Comparison of ENCODE assay signal across 28 cellular contexts in genomic region chr14:59228416-59228815, GRCh38. TPM values are rescaled to one million over a fixed set of nuclear protein-coding genes. Genes with fewer than 3 reads are reported as not detected.
A peak's percentile ranks its signal among the peaks of the same experiment; 100 is the strongest.
DNase-seq lines count a peak whose midpoint lies in the region; ATAC-seq and TF ChIP-seq lines count a peak whose summit lies in the region.
"Had no signal": no experiment of that assay in that cellular context is flagged by ENCODE, and none has a peak within 500 bp of the region (broad histone marks: within the 10 kb centered on the region; RNA-seq: fewer than 3 reads in every experiment).

No MANE protein-coding gene starts in this region.

- H3K27ac ChIP-seq in A673 (ENCODE audit: low read depth, low read length, poor library complexity, severe bottlenecking), result no peak overlapping the region
- H3K27ac ChIP-seq: suprapubic skin, VCaP had no signal

- no peak for TF ChIP-seq CTCF in BJ (IDR thresholded peaks at IDR 0.05; ENCODE audit: insufficient read depth, low read depth, low read length)
- TF ChIP-seq CTCF in choroid plexus epithelial cell (conservative IDR thresholded peaks at IDR 0.05; ENCODE audit: low read depth, low read length), result no peak
- TF ChIP-seq CTCF in A673 (conservative IDR thresholded peaks at IDR 0.05; ENCODE audit: low read depth, low read length), result no peak

- peaks cover 5% of the 10 kb centered on the region for H3K36me3 Mint-ChIP-seq in activated T-cell treated with anti-CD3 and anti-CD28 coated beads, Interleukin-2, amount 50 U/mL, for 4 hours (ENCODE audit: insufficient read depth)
- peaks cover 6% of the 10 kb centered on the region for H3K36me3 Mint-ChIP-seq in activated CD8-positive, alpha-beta T cell treated with anti-CD3 and anti-CD28 coated beads, Interleukin-2, amount 10 ng/mL, durations not matched to agents 7 days and 5 days (ENCODE audit: low read depth)

- peaks cover 24% of the 10 kb centered on the region for H3K4me1 Mint-ChIP-seq in activated T-cell treated with anti-CD3 and anti-CD28 coated beads, Interleukin-2, amount 50 U/mL, for 4 hours (ENCODE audit: low read depth)
- H3K4me1 Mint-ChIP-seq in activated CD8-positive, alpha-beta T cell treated with anti-CD3 and anti-CD28 coated beads, Interleukin-2, amount 10 ng/mL, durations not matched to agents 7 days and 5 days (ENCODE audit: low read depth), result peaks cover 14% of the 10 kb centered on the region
- H3K4me1 Mint-ChIP-seq: neural crest cell had no signal

- H3K9me3 ChIP-seq in A673 (ENCODE audit: low read depth, low read length, poor library complexity, severe bottlenecking), result no peaks in the 10 kb centered on the region
- H3K9me3 ChIP-seq: suprapubic skin had no signal

- DNase-seq in BJ (ENCODE audit: low read depth), result peak; percentile 51
- peak; percentile 18 for DNase-seq in LHCN-M2 (ENCODE audit: low read depth)
- DNase-seq in choroid plexus epithelial cell (ENCODE audit: low read depth), result peak; percentile 63
- DNase-seq in iris pigment epithelial cell (ENCODE audit: low read depth), result peak; percentile 35
- DNase-seq in posterior cingulate gyrus, result no peak
- DNase-seq in activated T-cell treated with anti-CD3 and anti-CD28 coated beads, Interleukin-2, amount 50 U/mL, for 4 hours, result no peak
- DNase-seq in activated CD8-positive, alpha-beta T cell treated with anti-CD3 and anti-CD28 coated beads, Interleukin-2, amount 10 ng/mL, durations not matched to agents 7 days and 5 days, result no peak
- DNase-seq in A673 (ENCODE audit: low spot score), result no peak
- DNase-seq: activated CD4-positive, alpha-beta T cell treated with anti-CD3 and anti-CD28 coated beads for 48 hours; activated naive CD4-positive, alpha-beta T cell; activated T-cell treated with anti-CD3 and anti-CD28 coated beads, Interleukin-2, amount 50 U/mL, for 72 hours; Kasumi-1; kidney glomerular epithelial cell; NCI-H1048; NCI-H1694 treated with DMSO at 0.1 percent for 48 hours; NCI-H524 treated with DMSO at 0.1 percent for 48 hours; PC-3; stimulated activated CD4-positive, alpha-beta T cell treated with anti-CD3 and anti-CD28 coated beads, Interleukin-4, amount 100 ng/mL, for 4 hours had no signal

- intact Hi-C loops in posterior cingulate gyrus (cut with DNase I), result no loop called here
- intact Hi-C loops in A673 (cut with micrococcal nuclease; ENCODE audit: unreplicated experiment), result no loop called here

- ATAC-seq in activated T-cell treated with anti-CD3 and anti-CD28 coated beads, Interleukin-2, amount 50 U/mL, for 4 hours, result no peak
- ATAC-seq in activated CD8-positive, alpha-beta T cell treated with anti-CD3 and anti-CD28 coated beads, Interleukin-2, amount 10 ng/mL, durations not matched to agents 7 days and 5 days, result no peak
- ATAC-seq: activated T-cell treated with anti-CD3 and anti-CD28 coated beads, Interleukin-2, amount 50 U/mL, for 72 hours; HepG2; PC-3; Right ventricle myocardium inferior; sciatic nerve; stimulated activated memory B cell treated with anti-CD40 and anti-IgM and Interleukin-4, amounts not matched to agents 10 μg/mL and 1 μg/mL and 100 μg/mL, for 72 hours had no signal

- H3K36me3 ChIP-seq in BJ (ENCODE audit: control insufficient read depth, insufficient read depth, low read length), result no peaks in the 10 kb centered on the region
- H3K36me3 ChIP-seq in A673 (ENCODE audit: insufficient read depth, low read length, poor library complexity, severe bottlenecking), result no peaks in the 10 kb centered on the region
- H3K36me3 ChIP-seq: suprapubic skin had no signal

- no peak overlapping the region for H3K4me3 Mint-ChIP-seq in activated T-cell treated with anti-CD3 and anti-CD28 coated beads, Interleukin-2, amount 50 U/mL, for 4 hours
- H3K4me3 Mint-ChIP-seq in activated CD8-positive, alpha-beta T cell treated with anti-CD3 and anti-CD28 coated beads, Interleukin-2, amount 10 ng/mL, durations not matched to agents 7 days and 5 days, result no peak overlapping the region
- H3K4me3 Mint-ChIP-seq: activated T-cell treated with anti-CD3 and anti-CD28 coated beads, Interleukin-2, amount 50 U/mL, for 72 hours; dendritic cell treated with granulocyte-macrophage colony-stimulating factor and Interleukin-4, amounts not matched to agents 40 ng/mL and 50 ng/mL, for 4 days; neural crest cell; stimulated activated memory B cell treated with anti-CD40 and anti-IgM and Interleukin-4, amounts not matched to agents 10 μg/mL and 1 μg/mL and 100 μg/mL, for 72 hours; T-helper 2 cell treated with Interferon-gamma antibody and Interleukin-4, amounts not matched to agents 5 μg/mL and 100 μg/mL, for 36 hours had no signal

- CTCF ChIA-PET in BJ (lab: Yijun Ruan, JAX) (interaction anchor here (0.5 kb wide), 1 partner anchor 27 kb away, joined by 6 read pairs; no protein-coding TSS in a partner anchor), A673 (lab: Charles Lee) (no interaction called here)
- CTCF ChIA-PET in activated CD8-positive, alpha-beta T cell treated with anti-CD3 and anti-CD28 coated beads, Interleukin-2, amount 10 ng/mL, durations not matched to agents 7 days and 5 days (lab: Charles Lee), result no interaction called here

- H3K27ac Mint-ChIP-seq in activated CD8-positive, alpha-beta T cell treated with anti-CD3 and anti-CD28 coated beads, Interleukin-2, amount 10 ng/mL, durations not matched to agents 7 days and 5 days, result no peak overlapping the region
- H3K27ac Mint-ChIP-seq: activated T-cell treated with anti-CD3 and anti-CD28 coated beads, Interleukin-2, amount 50 U/mL, for 72 hours; dendritic cell treated with granulocyte-macrophage colony-stimulating factor and Interleukin-4, amounts not matched to agents 40 ng/mL and 50 ng/mL, for 4 days; stimulated activated memory B cell treated with anti-CD40 and anti-IgM and Interleukin-4, amounts not matched to agents 10 μg/mL and 1 μg/mL and 100 μg/mL, for 72 hours; T-helper 2 cell treated with Interferon-gamma antibody and Interleukin-4, amounts not matched to agents 5 μg/mL and 100 μg/mL, for 36 hours had no signal

- H3K9me3 Mint-ChIP-seq in activated T-cell treated with anti-CD3 and anti-CD28 coated beads, Interleukin-2, amount 50 U/mL, for 4 hours, result no peaks in the 10 kb centered on the region
- H3K9me3 Mint-ChIP-seq in activated CD8-positive, alpha-beta T cell treated with anti-CD3 and anti-CD28 coated beads, Interleukin-2, amount 10 ng/mL, durations not matched to agents 7 days and 5 days (ENCODE audit: insufficient read depth), result no peaks in the 10 kb centered on the region
- H3K9me3 Mint-ChIP-seq: dendritic cell treated with granulocyte-macrophage colony-stimulating factor and Interleukin-4, amounts not matched to agents 40 ng/mL and 50 ng/mL, for 4 days; stimulated activated memory B cell treated with anti-CD40 and anti-IgM and Interleukin-4, amounts not matched to agents 10 μg/mL and 1 μg/mL and 100 μg/mL, for 72 hours; T-helper 2 cell treated with Interferon-gamma antibody and Interleukin-4, amounts not matched to agents 5 μg/mL and 100 μg/mL, for 36 hours had no signal

- POLR2A ChIA-PET in BJ (lab: Charles Lee), result no interaction called here
- POLR2A ChIA-PET in activated CD8-positive, alpha-beta T cell treated with anti-CD3 and anti-CD28 coated beads, Interleukin-2, amount 10 ng/mL, durations not matched to agents 7 days and 5 days (lab: Charles Lee), result no interaction called here
- POLR2A ChIA-PET in A673 (lab: Charles Lee; ENCODE audit: low non-redundant PET), result no interaction called here

- H3K27me3 Mint-ChIP-seq in activated T-cell treated with anti-CD3 and anti-CD28 coated beads, Interleukin-2, amount 50 U/mL, for 4 hours (ENCODE audit: low read depth), result no peaks in the 10 kb centered on the region
- H3K27me3 Mint-ChIP-seq in activated CD8-positive, alpha-beta T cell treated with anti-CD3 and anti-CD28 coated beads, Interleukin-2, amount 10 ng/mL, durations not matched to agents 7 days and 5 days (ENCODE audit: low read depth), result peaks cover 2% of the 10 kb centered on the region
- H3K27me3 Mint-ChIP-seq: dendritic cell treated with granulocyte-macrophage colony-stimulating factor and Interleukin-4, amounts not matched to agents 40 ng/mL and 50 ng/mL, for 4 days; stimulated activated memory B cell treated with anti-CD40 and anti-IgM and Interleukin-4, amounts not matched to agents 10 μg/mL and 1 μg/mL and 100 μg/mL, for 72 hours had no signal

- H3K4me1 ChIP-seq in A673 (ENCODE audit: insufficient read depth, low read length, poor library complexity, severe bottlenecking), result no peaks in the 10 kb centered on the region

- no peak overlapping the region for H3K4me3 ChIP-seq in BJ (ENCODE audit: low read depth, low read length)
- no peak overlapping the region for H3K4me3 ChIP-seq in choroid plexus epithelial cell (ENCODE audit: low read depth, low read length)
- H3K4me3 ChIP-seq in A673 (ENCODE audit: low read depth, low read length, poor library complexity, severe bottlenecking), result no peak overlapping the region
- H3K4me3 ChIP-seq: lung, suprapubic skin had no signal

- H3K27me3 ChIP-seq in BJ (ENCODE audit: control insufficient read depth, insufficient read depth, low read length), result no peaks in the 10 kb centered on the region
- H3K27me3 ChIP-seq in A673 (replicated peaks; ENCODE audit: insufficient read depth, low read depth, low read length, poor library complexity), result no peaks in the 10 kb centered on the region
- H3K27me3 ChIP-seq: suprapubic skin had no signal

- no TSS peak for BruUV-seq in A673 (replicated peaks; lab: Mats Ljungman, UMichigan)

RNA-seq across cellular contexts. Expression of gene DAAM1, which starts 39.9 kb away (rescaled TPM):
- 4.7 and 9.8 TPM in 2 replicates for polyA plus RNA-seq in BJ (2011; rRNA removed)
- 9.8 and 10.2 TPM in 2 replicates for polyA minus RNA-seq in BJ (2011; rRNA and poly(A)+ RNA removed)
- 5.6 and 6.5 TPM in 2 replicates for total RNA-seq in LHCN-M2 (2014; rRNA removed)
- 3.3 TPM for polyA plus RNA-seq in LHCN-M2 (2012)
- 1 to 10 TPM; 4.5 to 6.0 (median 5.2) TPM for total RNA-seq in activated T-cell treated with anti-CD3 and anti-CD28 coated beads, Interleukin-2, amount 50 U/mL, for 4 hours
- total RNA-seq in activated CD8-positive, alpha-beta T cell treated with anti-CD3 and anti-CD28 coated beads, Interleukin-2, amount 10 ng/mL, durations not matched to agents 7 days and 5 days, result 10 to 100 TPM; 20.4 to 24.9 TPM
- 10.8 and 11.5 TPM in 2 replicates for total RNA-seq in A673 (2021)

Comparison
In these comparisons a context has a peak if more than half of its experiments do, and no peak if none do; other contexts are left out.
1. DNase-seq: peak in BJ (single experiment), LHCN-M2 (single experiment), choroid plexus epithelial cell (single experiment) and iris pigment epithelial cell (single experiment); none in posterior cingulate gyrus (0 of 10), activated T-cell treated with anti-CD3 and anti-CD28 coated beads, Interleukin-2, amount 50 U/mL, for 4 hours (single experiment), activated CD8-positive, alpha-beta T cell treated with anti-CD3 and anti-CD28 coated beads, Interleukin-2, amount 10 ng/mL, durations not matched to agents 7 days and 5 days (single experiment) and A673 (single experiment).